ENCODE assay signal across 27 cellular contexts in genomic region chr2:150267651-150268415, GRCh38.
DNase-seq lines count a peak whose midpoint lies in the region; ATAC-seq, FAIRE-seq and TF ChIP-seq lines count a peak whose summit lies in the region.
"Had no signal": no experiment of that assay in that cellular context is flagged by ENCODE, and none has a peak within 500 bp of the region (broad histone marks: within the 10 kb centered on the region; RNA-seq: fewer than 3 reads in every experiment).

No MANE protein-coding gene starts in this region.

- H3K27ac ChIP-seq in GM23338 (ENCODE audit: low read depth): peak overlapping the region; percentile 87
- H3K27ac ChIP-seq in endothelial cell of umbilical vein (ENCODE audit: insufficient read depth, low read depth, low read length): no peak overlapping the region
- H3K27ac ChIP-seq: dorsolateral prefrontal cortex, ovary, right atrium auricular region, thyroid gland had no signal

- H3K36me3 Mint-ChIP-seq in GM23338 (ENCODE audit: low read depth): peaks cover 21% of the 10 kb centered on the region; the same call in 2 of the 3 replicates
- H3K36me3 Mint-ChIP-seq: naive thymus-derived CD8-positive, alpha-beta T cell had no signal

- H3K4me3 ChIP-seq in GM23338: no peak overlapping the region
- no peak overlapping the region for H3K4me3 ChIP-seq in NT2/D1 (ENCODE audit: insufficient read length, low read depth)
- no peak overlapping the region for H3K4me3 ChIP-seq in endothelial cell of umbilical vein (replicated peaks in 1 of 3; ENCODE audit: insufficient read depth in 1 of 3, low read depth in 1 of 3, low read length in 3 of 3)
- H3K4me3 ChIP-seq: dorsolateral prefrontal cortex, ovary, right atrium auricular region, thyroid gland had no signal

- no peak overlapping the region for H2AFZ ChIP-seq in GM23338
- peak overlapping the region; percentile 44 for H2AFZ ChIP-seq in endothelial cell of umbilical vein (ENCODE audit: low read depth, low read length)

- peak; percentile 41; the same call in 2 of the 3 replicates for ATAC-seq in GM23338
- ATAC-seq in HG03196 (IDR thresholded peaks at IDR 0.05; ENCODE audit: unreplicated experiment): no peak
- ATAC-seq in GM21529 (IDR thresholded peaks at IDR 0.05; ENCODE audit: unreplicated experiment): no peak
- ATAC-seq: activated CD8-positive, alpha-beta T cell treated with anti-CD3 and anti-CD28 coated beads, Interleukin-2, amount 10 ng/mL, durations not matched to agents 7 days and 5 days; naive thymus-derived CD8-positive, alpha-beta T cell; stimulated activated naive CD8-positive, alpha-beta T cell treated with anti-CD3 and anti-CD28 coated beads, Interleukin-15, Interleukin-2, amounts not matched to agents 100 U/mL and 50 U/mL, for 24 hours had no signal

- H3K4me1 ChIP-seq in GM23338 (ENCODE audit: insufficient read depth) (peaks cover 10% of the 10 kb centered on the region; the same call in 1 of the 2 replicates), NT2/D1 (ENCODE audit: insufficient read depth, insufficient read length) (no peaks in the 10 kb centered on the region), endothelial cell of umbilical vein (ENCODE audit: control insufficient read depth, extremely low read depth, insufficient read depth, low read length) (peaks cover 7% of the 10 kb centered on the region)
- H3K4me1 ChIP-seq: right atrium auricular region, thyroid gland had no signal

- TF ChIP-seq CTCF in GM23338 (conservative IDR thresholded peaks at IDR 0.05; ENCODE audit: low read depth in 2 of 2) (no peak), endothelial cell of umbilical vein (IDR thresholded peaks at IDR 0.05; ENCODE audit: extremely low read depth in 1 of 2, insufficient read depth in 1 of 2, low read depth in 1 of 2, low read length in 2 of 2) (no peak)

- no peaks in the 10 kb centered on the region for H3K27me3 ChIP-seq in GM23338 (ENCODE audit: insufficient read depth)
- no peaks in the 10 kb centered on the region for H3K27me3 ChIP-seq in NT2/D1 (ENCODE audit: insufficient read depth, insufficient read length)
- no peaks in the 10 kb centered on the region for H3K27me3 ChIP-seq in endothelial cell of umbilical vein (ENCODE audit: control insufficient read depth in 2 of 2, insufficient read depth in 2 of 2, low read length in 2 of 2)
- H3K27me3 ChIP-seq: dorsolateral prefrontal cortex, ovary, right atrium auricular region, thyroid gland had no signal

- peaks cover 3% of the 10 kb centered on the region for H3K27me3 Mint-ChIP-seq in GM23338 (ENCODE audit: insufficient read depth, low read depth, poor library complexity)
- H3K27me3 Mint-ChIP-seq: naive thymus-derived CD8-positive, alpha-beta T cell had no signal

- no peaks in the 10 kb centered on the region for H3K79me2 ChIP-seq in GM23338 (replicated peaks; ENCODE audit: insufficient read depth)
- H3K79me2 ChIP-seq in endothelial cell of umbilical vein (ENCODE audit: control insufficient read depth, insufficient read depth, low read length): no peaks in the 10 kb centered on the region

- H3K9me1 ChIP-seq in endothelial cell of umbilical vein (replicated peaks; ENCODE audit: control insufficient read depth, extremely low read depth, insufficient read depth, low read length): no peaks in the 10 kb centered on the region

- H3K4me3 Mint-ChIP-seq in GM23338: no peak overlapping the region
- H3K4me3 Mint-ChIP-seq: activated CD8-positive, alpha-beta T cell treated with anti-CD3 and anti-CD28 coated beads, Interleukin-2, amount 10 ng/mL, durations not matched to agents 7 days and 5 days; naive thymus-derived CD8-positive, alpha-beta T cell had no signal

- H3K36me3 ChIP-seq in GM23338 (ENCODE audit: insufficient read depth): no peaks in the 10 kb centered on the region
- H3K36me3 ChIP-seq in NT2/D1 (ENCODE audit: insufficient read depth, insufficient read length, low read length): no peaks in the 10 kb centered on the region
- no peaks in the 10 kb centered on the region for H3K36me3 ChIP-seq in endothelial cell of umbilical vein (ENCODE audit: control insufficient read depth in 2 of 2, extremely low read depth in 1 of 2, insufficient read depth in 2 of 2, low read length in 2 of 2)
- H3K36me3 ChIP-seq: ovary, right atrium auricular region, thyroid gland had no signal

- no peaks in the 10 kb centered on the region for H3F3A ChIP-seq in GM23338 (replicated peaks; ENCODE audit: low read depth)

- no peaks in the 10 kb centered on the region; the same call in 2 of the 3 replicates for H3K9me3 Mint-ChIP-seq in GM23338

- POLR2A ChIA-PET in endothelial cell of umbilical vein (lab: Charles Lee): no interaction called here

- dilution Hi-C loops in endothelial cell of umbilical vein (cut with MboI; ENCODE audit: extremely low pct_ligation_motif_present, low sequenced_read_pairs): no loop called here

- TF ChIP-seq POLR2A in endothelial cell of umbilical vein (IDR thresholded peaks at IDR 0.05; ENCODE audit: low read depth, low read length): no peak

- no TSS peak for BruUV-seq in endothelial cell of umbilical vein (replicated peaks; lab: Mats Ljungman, UMichigan)

- DNase-seq in GM23338 (ENCODE audit: low spot score) (peak; percentile 56), NT2/D1 (ENCODE audit: low read depth, low spot score) (peak; percentile 49), endothelial cell of umbilical vein (ENCODE audit: low read depth, low spot score) (no peak), kidney tubule cell (ENCODE audit: low spot score) (peak; percentile 10), occipital lobe (lab: John Stamatoyannopoulos, UW) (no peak)
- DNase-seq: activated CD4-positive, CD25-positive, alpha-beta regulatory T cell treated with anti-CD3 and anti-CD28 coated beads, Interleukin-2, amount 50 U/mL, for 72 hours; activated CD8-positive, alpha-beta T cell treated with anti-CD3 and anti-CD28 coated beads, Interleukin-2, amount 10 ng/mL, durations not matched to agents 7 days and 5 days; activated naive CD4-positive, alpha-beta T cell treated with Interleukin-2 at 50 U/mL for 16 hours; activated T-cell treated with anti-CD3 and anti-CD28 coated beads, Interleukin-2, amount 50 U/mL, for 1 hour; amniotic stem cell; DMS79 treated with DMSO at 0.1 percent for 48 hours; dorsolateral prefrontal cortex; erythroblast; MM.1S; naive thymus-derived CD8-positive, alpha-beta T cell; NCI-H1436; NCI-H526 treated with DMSO at 0.1 percent for 48 hours; ovary; stimulated activated CD4-positive, alpha-beta T cell treated with anti-CD3 and anti-CD28 coated beads, Interleukin-12 subunit alpha, Interleukin-12 subunit beta, amount 100 ng/mL, for 4 hours; stimulated activated CD4-positive, alpha-beta T cell treated with anti-CD3 and anti-CD28 coated beads, Interleukin-4, amount 100 ng/mL, for 4 hours; stimulated activated naive CD8-positive, alpha-beta T cell treated with anti-CD3 and anti-CD28 coated beads, Interleukin-15, Interleukin-2, amounts not matched to agents 100 U/mL and 50 U/mL, for 24 hours; T1000; thyroid gland had no signal

- no peak for FAIRE-seq in endothelial cell of umbilical vein (lab: Jason Lieb, UNC)
- FAIRE-seq: H54 had no signal

- no peaks in the 10 kb centered on the region for H4K20me1 ChIP-seq in GM23338 (replicated peaks; ENCODE audit: insufficient read depth)
- no peaks in the 10 kb centered on the region for H4K20me1 ChIP-seq in endothelial cell of umbilical vein (replicated peaks; ENCODE audit: control insufficient read depth, extremely low read depth, insufficient read depth, low read length)

- intact Hi-C loops in endothelial cell of umbilical vein (cut with micrococcal nuclease): no loop called here

- H3K9me2 ChIP-seq in GM23338 (ENCODE audit: insufficient read depth): no peaks in the 10 kb centered on the region

- peak overlapping the region; percentile 86 for H3K27ac Mint-ChIP-seq in GM23338
- H3K27ac Mint-ChIP-seq: activated CD8-positive, alpha-beta T cell treated with anti-CD3 and anti-CD28 coated beads, Interleukin-2, amount 10 ng/mL, durations not matched to agents 7 days and 5 days; naive thymus-derived CD8-positive, alpha-beta T cell had no signal

- H3K9ac ChIP-seq in NT2/D1 (ENCODE audit: insufficient read length, low read depth): no peak overlapping the region
- no peak overlapping the region for H3K9ac ChIP-seq in endothelial cell of umbilical vein (replicated peaks; ENCODE audit: extremely low read depth, insufficient read depth, low read length)

- H3K4me2 ChIP-seq in GM23338 (no peak overlapping the region), endothelial cell of umbilical vein (ENCODE audit: insufficient read depth, low read length) (no peak overlapping the region)

- peaks cover 17% of the 10 kb centered on the region for H3K4me1 Mint-ChIP-seq in GM23338
- H3K4me1 Mint-ChIP-seq: naive thymus-derived CD8-positive, alpha-beta T cell had no signal

- CTCF ChIA-PET in endothelial cell of umbilical vein (lab: Charles Lee): no interaction called here

- no peaks in the 10 kb centered on the region; the same call in 1 of the 2 replicates for H3K9me3 ChIP-seq in NT2/D1 (ENCODE audit: insufficient read depth, low read length)
- no peaks in the 10 kb centered on the region for H3K9me3 ChIP-seq in endothelial cell of umbilical vein (replicated peaks; ENCODE audit: control insufficient read depth, insufficient read depth, low read length)
- H3K9me3 ChIP-seq: ovary, right atrium auricular region, thyroid gland had no signal

TF ChIP-seq in GM23338, 12 proteins besides CTCF, POLR2A, EP300 and RAD21 (continues in another document):
- TF ChIP-seq, protein P1, sequence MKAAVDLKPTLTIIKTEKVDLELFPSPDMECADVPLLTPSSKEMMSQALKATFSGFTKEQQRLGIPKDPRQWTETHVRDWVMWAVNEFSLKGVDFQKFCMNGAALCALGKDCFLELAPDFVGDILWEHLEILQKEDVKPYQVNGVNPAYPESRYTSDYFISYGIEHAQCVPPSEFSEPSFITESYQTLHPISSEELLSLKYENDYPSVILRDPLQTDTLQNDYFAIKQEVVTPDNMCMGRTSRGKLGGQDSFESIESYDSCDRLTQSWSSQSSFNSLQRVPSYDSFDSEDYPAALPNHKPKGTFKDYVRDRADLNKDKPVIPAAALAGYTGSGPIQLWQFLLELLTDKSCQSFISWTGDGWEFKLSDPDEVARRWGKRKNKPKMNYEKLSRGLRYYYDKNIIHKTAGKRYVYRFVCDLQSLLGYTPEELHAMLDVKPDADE (IDR thresholded peaks at IDR 0.05): no peak
- no peak for TF ChIP-seq ZNF114 (CRISPR knock-in tag; IDR thresholded peaks at IDR 0.05)

TF ChIP-seq in endothelial cell of umbilical vein, 7 proteins besides CTCF, POLR2A, EP300 and RAD21 (continues in another document):
- TF ChIP-seq, protein P2, sequence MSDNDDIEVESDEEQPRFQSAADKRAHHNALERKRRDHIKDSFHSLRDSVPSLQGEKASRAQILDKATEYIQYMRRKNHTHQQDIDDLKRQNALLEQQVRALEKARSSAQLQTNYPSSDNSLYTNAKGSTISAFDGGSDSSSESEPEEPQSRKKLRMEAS (IDR thresholded peaks at IDR 0.05; ENCODE audit: insufficient read depth, insufficient read length): no peak
- no peak for TF ChIP-seq FOS (IDR thresholded peaks at IDR 0.05; ENCODE audit: borderline replicate concordance, insufficient read depth, low read length)
- TF ChIP-seq GATA2 (IDR thresholded peaks at IDR 0.05; ENCODE audit: insufficient read depth, insufficient read length, low read depth, low read length): no peak
- TF ChIP-seq POLR2AphosphoS5 (IDR thresholded peaks at IDR 0.05; ENCODE audit: insufficient read depth, low read depth, low read length): no peak
- no peak for TF ChIP-seq EZH2 (IDR thresholded peaks at IDR 0.05; ENCODE audit: borderline replicate concordance, low read depth, low read length, severe bottlenecking)

Comparison
In these comparisons a context has a peak if more than half of its experiments do, and no peak if none do; other contexts are left out.
1. DNase-seq: peak in GM23338 (single experiment), NT2/D1 (single experiment) and kidney tubule cell (single experiment); none in endothelial cell of umbilical vein (single experiment) and occipital lobe (single experiment).